In the genomic region with DNA sequence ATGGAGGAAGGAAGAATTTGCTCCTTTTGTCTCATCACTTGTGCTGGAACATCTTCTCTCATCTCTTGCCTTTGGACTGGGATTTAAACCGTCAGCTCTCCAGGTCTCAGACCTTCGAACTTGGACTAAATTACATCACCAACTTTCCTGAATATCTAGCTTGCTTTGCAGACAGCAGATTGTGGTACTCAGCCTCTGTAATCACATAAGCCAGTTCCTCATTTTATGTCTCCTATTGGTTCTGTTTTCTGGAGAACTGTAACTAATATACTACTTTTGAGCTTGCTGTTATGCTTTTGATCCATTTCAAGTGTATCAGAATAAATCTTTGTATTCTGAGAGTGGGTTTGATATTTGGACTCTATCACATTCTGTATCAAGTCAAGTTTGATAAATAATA, we compare ENCODE assay signal across 14 cellular contexts.
DNase-seq lines count a peak whose midpoint lies in the region; ATAC-seq, FAIRE-seq and TF ChIP-seq lines count a peak whose summit lies in the region.
"Had no signal": no experiment of that assay in that cellular context is flagged by ENCODE, and none has a peak within 500 bp of the region (broad histone marks: within the 10 kb centered on the region; RNA-seq: fewer than 3 reads in every experiment).

No MANE protein-coding gene starts in this region.

- H3K27me3 ChIP-seq in K562 (ENCODE audit: control insufficient read depth in 2 of 2, insufficient read depth in 2 of 2, low read length in 2 of 2) = no peaks in the 10 kb centered on the region
- no peaks in the 10 kb centered on the region for H3K27me3 ChIP-seq in GM23338 (ENCODE audit: insufficient read depth)
- H3K27me3 ChIP-seq: BE2C had no signal

- CTCF ChIA-PET in K562 (lab: Yijun Ruan, JAX; ENCODE audit: low intra/inter-chr PET ratio) = no interaction called here

- H3K36me3 Mint-ChIP-seq in GM23338 (ENCODE audit: low read depth) = no peaks in the 10 kb centered on the region
- H3K36me3 Mint-ChIP-seq: CD4-positive, alpha-beta memory T cell had no signal

- no peaks in the 10 kb centered on the region for H3K36me3 ChIP-seq in K562 (ENCODE audit: control insufficient read depth, insufficient read depth, low read length)
- H3K36me3 ChIP-seq in GM23338 (ENCODE audit: insufficient read depth) = no peaks in the 10 kb centered on the region
- H3K36me3 ChIP-seq: BE2C had no signal

- FAIRE-seq in K562 (lab: Jason Lieb, UNC) = no peak
- FAIRE-seq: A549, GM12892, H54 had no signal

- no peaks in the 10 kb centered on the region; the same call in 2 of the 3 replicates for H3K4me1 Mint-ChIP-seq in GM23338
- H3K4me1 Mint-ChIP-seq: CD4-positive, alpha-beta memory T cell had no signal

- 0% methylated on average over 2 of the region's 2 CpGs for whole genome bisulfite sequencing in K562 (ENCODE audit: insufficient coverage, low coverage, missing lambda C conversion rate)

- ATAC-seq in K562 = no peak
- no peak for ATAC-seq in GM23338
- ATAC-seq: A549 had no signal

- no peaks in the 10 kb centered on the region; the same call in 2 of the 3 replicates for H3K9me3 Mint-ChIP-seq in GM23338
- H3K9me3 Mint-ChIP-seq: CD4-positive, alpha-beta memory T cell had no signal

- H3K4me1 ChIP-seq in K562 (replicated peaks in 1 of 2; ENCODE audit: control insufficient read depth in 2 of 2, insufficient read depth in 2 of 2, low read length in 2 of 2) (no peaks in the 10 kb centered on the region), GM23338 (ENCODE audit: insufficient read depth) (no peaks in the 10 kb centered on the region)
- H3K4me1 ChIP-seq: A549 had no signal

- H3K9me2 ChIP-seq in GM23338 (ENCODE audit: insufficient read depth) = peaks cover 5% of the 10 kb centered on the region; the same call in 1 of the 2 replicates

- H4K20me1 ChIP-seq in K562 (replicated peaks; ENCODE audit: control insufficient read depth, insufficient read depth, low read length) (no peaks in the 10 kb centered on the region), GM23338 (replicated peaks; ENCODE audit: insufficient read depth) (no peaks in the 10 kb centered on the region)

- H3K4me3 Mint-ChIP-seq in GM23338 = no peak overlapping the region
- H3K4me3 Mint-ChIP-seq: CD4-positive, alpha-beta memory T cell had no signal

- no peak overlapping the region for H3K9ac ChIP-seq in K562 (ENCODE audit: insufficient read depth in 1 of 2, low read depth in 2 of 2, low read length in 2 of 2)

- H3F3A ChIP-seq in GM23338 (replicated peaks; ENCODE audit: low read depth) = no peaks in the 10 kb centered on the region

- no peak for TF ChIP-seq RAD21 in K562 (CRISPR knock-in tag; conservative IDR thresholded peaks at IDR 0.05 in 1 of 2, IDR thresholded peaks at IDR 0.05 in 1 of 2)

- no peaks in the 10 kb centered on the region for H3K9me3 ChIP-seq in K562 (replicated peaks; ENCODE audit: control insufficient read depth, insufficient read depth, low read depth, low read length)
- H3K9me3 ChIP-seq: A549, BE2C had no signal

- POLR2A ChIA-PET in K562 (lab: Yijun Ruan, JAX) = interaction anchor here (0.6 to 1.1 kb wide), 4 partner anchors 9 to 978 kb away, joined by 3 to 4 read pairs (median 3); no protein-coding TSS in a partner anchor

- H3K27ac ChIP-seq in K562 (ENCODE audit: extremely low read depth, low read depth, low read length) = no peak overlapping the region
- no peak overlapping the region for H3K27ac ChIP-seq in GM23338 (ENCODE audit: low read depth)
- H3K27ac ChIP-seq: A549, C4-2B had no signal

- TF ChIP-seq CTCF in K562 (IDR thresholded peaks at IDR 0.05 in 2 of 3, conservative IDR thresholded peaks at IDR 0.05 in 1 of 3; ENCODE audit: insufficient read depth in 2 of 3, low read depth in 1 of 3, low read length in 3 of 3) = no peak
- TF ChIP-seq CTCF in GM23338 (conservative IDR thresholded peaks at IDR 0.05; ENCODE audit: low read depth in 2 of 2) = no peak

- intact Hi-C loops in K562 (cut with micrococcal nuclease) = no loop called here

- no peak for TF ChIP-seq EP300 in K562 (IDR thresholded peaks at IDR 0.05; ENCODE audit: low read length)

- H3K27me3 Mint-ChIP-seq in GM23338 (ENCODE audit: insufficient read depth, low read depth, poor library complexity) = peaks cover 2% of the 10 kb centered on the region

- H3K4me2 ChIP-seq in K562 (ENCODE audit: insufficient read depth, low read length) (no peak overlapping the region), GM23338 (no peak overlapping the region)
- H3K4me2 ChIP-seq: A549 had no signal

- no TSS peak for BruUV-seq in K562 (replicated peaks; lab: Mats Ljungman, UMichigan)

- no peaks in the 10 kb centered on the region for H3K9me1 ChIP-seq in K562 (ENCODE audit: control insufficient read depth, insufficient read depth, low read length)

- DNase-seq in Kasumi-1 (lab: John Stamatoyannopoulos, UW) (peak; percentile 20 to 46), MV-4-11 (lab: John Stamatoyannopoulos, UW) (peak; percentile 80), SKM-1 treated with dmso at 0.1 percent for 144 hours (lab: John Stamatoyannopoulos, UW; ENCODE audit: unreplicated experiment) (peak; percentile 35), K562 (ENCODE audit: extremely low read depth in 1 of 4, low spot score in 3 of 4) (no peak), dedifferentiated amniotic fluid mesenchymal stem cell (ENCODE audit: extremely low spot score) (no peak), GM23338 (ENCODE audit: low spot score) (no peak)
- DNase-seq in activated CD4-positive, alpha-beta T cell treated with anti-CD3 and anti-CD28 coated beads for 48 hours = no peak
- DNase-seq: BE2C; CD4-positive, alpha-beta memory T cell; DMS79 had no signal

- H3K79me2 ChIP-seq in K562 (ENCODE audit: control insufficient read depth, insufficient read depth, low read length) (no peaks in the 10 kb centered on the region), GM23338 (replicated peaks; ENCODE audit: insufficient read depth) (no peaks in the 10 kb centered on the region)

- in situ Hi-C loops in K562 (cut with MboI) = no loop called here

- H2AFZ ChIP-seq in K562 (ENCODE audit: low read depth, low read length) (no peak overlapping the region), GM23338 (no peak overlapping the region)

- H3K4me3 ChIP-seq in K562 = no peak overlapping the region
- no peak overlapping the region for H3K4me3 ChIP-seq in GM23338
- H3K4me3 ChIP-seq: A549 had no signal

- H3K27ac Mint-ChIP-seq in GM23338 = no peak overlapping the region
- H3K27ac Mint-ChIP-seq: CD4-positive, alpha-beta memory T cell had no signal

- TF ChIP-seq POLR2A in K562 (conservative IDR thresholded peaks at IDR 0.05) = no peak

TF ChIP-seq in K562, 482 proteins besides CTCF, POLR2A, EP300 and RAD21:
- TF ChIP-seq SPI1 (IDR thresholded peaks at IDR 0.05; ENCODE audit: borderline replicate concordance, low read depth, low read length) = peak; percentile 53; the same call in 1 of the 2 replicates
- TF ChIP-seq TCF15 (CRISPR knock-in tag; IDR thresholded peaks at IDR 0.05) = no peak

TF ChIP-seq in GM23338, 12 proteins besides CTCF, POLR2A, EP300 and RAD21:
- no peak for TF ChIP-seq JUNB (IDR thresholded peaks at IDR 0.05; ENCODE audit: unreplicated experiment)
- no peak for TF ChIP-seq EZH2phosphoT487 (IDR thresholded peaks at IDR 0.05; ENCODE audit: unreplicated experiment)
- TF ChIP-seq, protein P1, sequence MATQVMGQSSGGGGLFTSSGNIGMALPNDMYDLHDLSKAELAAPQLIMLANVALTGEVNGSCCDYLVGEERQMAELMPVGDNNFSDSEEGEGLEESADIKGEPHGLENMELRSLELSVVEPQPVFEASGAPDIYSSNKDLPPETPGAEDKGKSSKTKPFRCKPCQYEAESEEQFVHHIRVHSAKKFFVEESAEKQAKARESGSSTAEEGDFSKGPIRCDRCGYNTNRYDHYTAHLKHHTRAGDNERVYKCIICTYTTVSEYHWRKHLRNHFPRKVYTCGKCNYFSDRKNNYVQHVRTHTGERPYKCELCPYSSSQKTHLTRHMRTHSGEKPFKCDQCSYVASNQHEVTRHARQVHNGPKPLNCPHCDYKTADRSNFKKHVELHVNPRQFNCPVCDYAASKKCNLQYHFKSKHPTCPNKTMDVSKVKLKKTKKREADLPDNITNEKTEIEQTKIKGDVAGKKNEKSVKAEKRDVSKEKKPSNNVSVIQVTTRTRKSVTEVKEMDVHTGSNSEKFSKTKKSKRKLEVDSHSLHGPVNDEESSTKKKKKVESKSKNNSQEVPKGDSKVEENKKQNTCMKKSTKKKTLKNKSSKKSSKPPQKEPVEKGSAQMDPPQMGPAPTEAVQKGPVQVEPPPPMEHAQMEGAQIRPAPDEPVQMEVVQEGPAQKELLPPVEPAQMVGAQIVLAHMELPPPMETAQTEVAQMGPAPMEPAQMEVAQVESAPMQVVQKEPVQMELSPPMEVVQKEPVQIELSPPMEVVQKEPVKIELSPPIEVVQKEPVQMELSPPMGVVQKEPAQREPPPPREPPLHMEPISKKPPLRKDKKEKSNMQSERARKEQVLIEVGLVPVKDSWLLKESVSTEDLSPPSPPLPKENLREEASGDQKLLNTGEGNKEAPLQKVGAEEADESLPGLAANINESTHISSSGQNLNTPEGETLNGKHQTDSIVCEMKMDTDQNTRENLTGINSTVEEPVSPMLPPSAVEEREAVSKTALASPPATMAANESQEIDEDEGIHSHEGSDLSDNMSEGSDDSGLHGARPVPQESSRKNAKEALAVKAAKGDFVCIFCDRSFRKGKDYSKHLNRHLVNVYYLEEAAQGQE (IDR thresholded peaks at IDR 0.05; ENCODE audit: unreplicated experiment) = no peak
TF ChIP-seq in GM23338: peak in this region for 0.

Comparison
In these comparisons a context has a peak if more than half of its experiments do, and no peak if none do; other contexts are left out.
1. DNase-seq: peak in Kasumi-1 (2 of 2), MV-4-11 (single experiment) and SKM-1 treated with dmso at 0.1 percent for 144 hours (single experiment); none in K562 (0 of 4), activated CD4-positive, alpha-beta T cell treated with anti-CD3 and anti-CD28 coated beads for 48 hours (single experiment), dedifferentiated amniotic fluid mesenchymal stem cell (single experiment) and GM23338 (single experiment).